24 cellular contexts compared by ENCODE assay signal in genomic region chr9:98157372-98157771, GRCh38.
"Had no signal": no experiment of that assay in that cellular context is flagged by ENCODE, and none has a peak within 500 bp of the region (broad histone marks: within the 10 kb centered on the region; RNA-seq: fewer than 3 reads in every experiment).

No MANE protein-coding gene starts in this region.

- H3K27ac Mint-ChIP-seq: activated CD8-positive, alpha-beta T cell treated with anti-CD3 and anti-CD28 coated beads for 36 hours; activated naive CD8-positive, alpha-beta T cell treated with anti-CD3 and anti-CD28 coated beads for 36 hours; activated T-cell treated with anti-CD3 and anti-CD28 coated beads, Interleukin-2, amount 50 U/mL, for 72 hours had no signal

- H3K4me3 Mint-ChIP-seq: activated CD8-positive, alpha-beta T cell treated with anti-CD3 and anti-CD28 coated beads for 36 hours; activated naive CD8-positive, alpha-beta T cell treated with anti-CD3 and anti-CD28 coated beads for 36 hours; activated T-cell treated with anti-CD3 and anti-CD28 coated beads, Interleukin-2, amount 50 U/mL, for 72 hours had no signal

- ATAC-seq: activated CD8-positive, alpha-beta T cell treated with anti-CD3 and anti-CD28 coated beads for 36 hours; activated T-cell treated with anti-CD3 and anti-CD28 coated beads, Interleukin-2, amount 50 U/mL, for 72 hours had no signal

- H3K27ac ChIP-seq: KMS-11, WERI-Rb-1 had no signal

- H3K9me3 Mint-ChIP-seq: activated CD8-positive, alpha-beta T cell treated with anti-CD3 and anti-CD28 coated beads for 36 hours; activated naive CD8-positive, alpha-beta T cell treated with anti-CD3 and anti-CD28 coated beads for 36 hours; activated T-cell treated with anti-CD3 and anti-CD28 coated beads, Interleukin-2, amount 50 U/mL, for 72 hours had no signal

- H3K36me3 Mint-ChIP-seq: activated naive CD8-positive, alpha-beta T cell treated with anti-CD3 and anti-CD28 coated beads for 36 hours had no signal

- H3K27me3 Mint-ChIP-seq: activated CD8-positive, alpha-beta T cell treated with anti-CD3 and anti-CD28 coated beads for 36 hours; activated naive CD8-positive, alpha-beta T cell treated with anti-CD3 and anti-CD28 coated beads for 36 hours had no signal

- DNase-seq: activated CD4-positive, alpha-beta T cell treated with anti-CD3 and anti-CD28 coated beads for 4 hours; activated CD8-positive, alpha-beta memory T cell treated with anti-CD3 and anti-CD28 coated beads, Interleukin-2, amount 50 U/mL, for 4 hours; activated CD8-positive, alpha-beta T cell treated with anti-CD3 and anti-CD28 coated beads for 36 hours; activated naive CD4-positive, alpha-beta T cell treated with Interleukin-2 at 50 U/mL for 16 hours; activated naive CD8-positive, alpha-beta T cell treated with anti-CD3 and anti-CD28 coated beads for 36 hours; activated T-cell treated with anti-CD3 and anti-CD28 coated beads, Interleukin-2, amount 50 U/mL, for 72 hours; anterior cingulate cortex; cerebellar nuclear complex; NCI-H1092; NCI-H1417; NCI-H2029; NCI-H2107; NCI-H2171 treated with DMSO at 0.1 percent for 48 hours; NCI-H345; NCI-H510A; NCI-H526 treated with DMSO at 0.1 percent for 48 hours; NCI-H82; NK-92 treated with Interleukin-12 subunit alpha and Interleukin-12 subunit beta, amount 100 ng/mL, for 24 hours; OCI-M1; SIG-M5; T-helper 2 cell; T1000; WERI-Rb-1 had no signal
